1 cellular context compared by ENCODE assay signal in the genomic region with DNA sequence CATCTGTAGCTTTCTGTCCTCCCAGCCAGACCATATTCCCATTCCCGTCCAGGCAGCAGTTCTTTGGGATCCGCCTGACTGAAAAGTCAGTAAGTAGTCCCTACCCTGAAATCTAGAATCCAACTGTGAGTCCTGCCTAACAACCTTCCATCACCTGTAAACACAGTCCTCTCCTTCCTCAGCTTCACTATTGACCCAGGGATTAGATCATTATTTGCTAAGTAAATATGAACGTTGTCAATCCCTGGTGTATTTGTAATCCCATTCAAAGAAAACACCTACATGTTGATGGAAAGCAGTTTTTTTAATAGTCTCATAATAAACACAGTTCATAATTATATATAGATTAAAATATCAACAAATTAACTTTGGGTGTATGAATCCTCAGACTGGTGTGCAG.
TF ChIP-seq lines count a peak whose summit lies in the region.

No MANE protein-coding gene starts in this region.

TF ChIP-seq in HepG2, 621 proteins besides CTCF, POLR2A, EP300 and RAD21 (continued from another document and continues in another):
- TF ChIP-seq, protein P1, sequence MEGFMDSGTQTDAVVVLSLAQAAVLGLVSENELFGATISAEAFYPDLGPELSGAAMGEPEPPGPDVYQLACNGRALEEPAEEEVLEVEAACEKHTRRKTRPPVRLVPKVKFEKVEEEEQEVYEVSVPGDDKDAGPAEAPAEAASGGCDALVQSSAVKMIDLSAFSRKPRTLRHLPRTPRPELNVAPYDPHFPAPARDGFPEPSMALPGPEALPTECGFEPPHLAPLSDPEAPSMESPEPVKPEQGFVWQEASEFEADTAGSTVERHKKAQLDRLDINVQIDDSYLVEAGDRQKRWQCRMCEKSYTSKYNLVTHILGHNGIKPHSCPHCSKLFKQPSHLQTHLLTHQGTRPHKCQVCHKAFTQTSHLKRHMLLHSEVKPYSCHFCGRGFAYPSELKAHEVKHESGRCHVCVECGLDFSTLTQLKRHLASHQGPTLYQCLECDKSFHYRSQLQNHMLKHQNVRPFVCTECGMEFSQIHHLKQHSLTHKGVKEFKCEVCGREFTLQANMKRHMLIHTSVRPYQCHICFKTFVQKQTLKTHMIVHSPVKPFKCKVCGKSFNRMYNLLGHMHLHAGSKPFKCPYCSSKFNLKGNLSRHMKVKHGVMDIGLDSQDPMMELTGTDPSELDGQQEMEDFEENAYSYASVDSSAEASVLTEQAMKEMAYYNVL (CRISPR knock-in tag; IDR thresholded peaks at IDR 0.05; ENCODE audit: borderline replicate concordance), result no peak
- TF ChIP-seq, protein P2, sequence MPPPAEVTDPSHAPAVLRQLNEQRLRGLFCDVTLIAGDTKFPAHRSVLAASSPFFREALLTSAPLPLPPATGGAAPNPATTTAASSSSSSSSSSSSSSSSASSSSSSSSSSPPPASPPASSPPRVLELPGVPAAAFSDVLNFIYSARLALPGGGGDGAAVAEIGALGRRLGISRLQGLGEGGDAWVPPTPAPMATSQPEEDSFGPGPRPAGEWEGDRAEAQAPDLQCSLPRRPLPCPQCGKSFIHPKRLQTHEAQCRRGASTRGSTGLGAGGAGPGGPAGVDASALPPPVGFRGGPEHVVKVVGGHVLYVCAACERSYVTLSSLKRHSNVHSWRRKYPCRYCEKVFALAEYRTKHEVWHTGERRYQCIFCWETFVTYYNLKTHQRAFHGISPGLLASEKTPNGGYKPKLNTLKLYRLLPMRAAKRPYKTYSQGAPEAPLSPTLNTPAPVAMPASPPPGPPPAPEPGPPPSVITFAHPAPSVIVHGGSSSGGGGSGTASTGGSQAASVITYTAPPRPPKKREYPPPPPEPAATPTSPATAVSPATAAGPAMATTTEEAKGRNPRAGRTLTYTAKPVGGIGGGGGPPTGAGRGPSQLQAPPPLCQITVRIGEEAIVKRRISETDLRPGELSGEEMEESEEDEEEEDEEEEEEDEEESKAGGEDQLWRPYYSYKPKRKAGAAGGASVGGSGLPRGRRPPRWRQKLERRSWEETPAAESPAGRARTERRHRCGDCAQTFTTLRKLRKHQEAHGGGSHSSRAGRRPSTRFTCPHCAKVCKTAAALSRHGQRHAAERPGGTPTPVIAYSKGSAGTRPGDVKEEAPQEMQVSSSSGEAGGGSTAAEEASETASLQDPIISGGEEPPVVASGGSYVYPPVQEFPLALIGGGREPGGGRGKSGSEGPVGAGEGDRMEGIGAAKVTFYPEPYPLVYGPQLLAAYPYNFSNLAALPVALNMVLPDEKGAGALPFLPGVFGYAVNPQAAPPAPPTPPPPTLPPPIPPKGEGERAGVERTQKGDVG (CRISPR knock-in tag; IDR thresholded peaks at IDR 0.05; ENCODE audit: borderline replicate concordance), result no peak
- TF ChIP-seq ZNF660 (CRISPR knock-in tag; IDR thresholded peaks at IDR 0.05; ENCODE audit: borderline replicate concordance, low read depth) (no peak), FOSL1 (CRISPR knock-in tag; IDR thresholded peaks at IDR 0.05; ENCODE audit: borderline replicate concordance) (no peak), IKZF1 (IDR thresholded peaks at IDR 0.05) (no peak), ZNF777 (CRISPR knock-in tag; IDR thresholded peaks at IDR 0.05) (no peak), POGZ (CRISPR knock-in tag; IDR thresholded peaks at IDR 0.05) (no peak), WIZ (CRISPR knock-in tag; IDR thresholded peaks at IDR 0.05) (no peak), ZNF616 (CRISPR knock-in tag; IDR thresholded peaks at IDR 0.05; ENCODE audit: low read depth) (no peak), MYC (CRISPR knock-in tag; IDR thresholded peaks at IDR 0.05; ENCODE audit: borderline replicate concordance) (no peak), EEA1 (CRISPR knock-in tag; IDR thresholded peaks at IDR 0.05; ENCODE audit: borderline replicate concordance) (no peak), ZNF605 (CRISPR knock-in tag; IDR thresholded peaks at IDR 0.05) (no peak), NR2F6 (IDR thresholded peaks at IDR 0.05) (peak; percentile 80), NR2F6 (CRISPR knock-in tag; IDR thresholded peaks at IDR 0.05) (peak; percentile 78), FOSL2 (CRISPR knock-in tag; IDR thresholded peaks at IDR 0.05) (peak; percentile 70), ARID2 (CRISPR knock-in tag; IDR thresholded peaks at IDR 0.05; ENCODE audit: borderline replicate concordance) (no peak), ZNF709 (CRISPR knock-in tag; IDR thresholded peaks at IDR 0.05) (no peak), RXRA (CRISPR knock-in tag; IDR thresholded peaks at IDR 0.05) (no peak), ZNF780A (CRISPR knock-in tag; IDR thresholded peaks at IDR 0.05) (no peak), ZNF614 (CRISPR knock-in tag; IDR thresholded peaks at IDR 0.05; ENCODE audit: borderline replicate concordance) (no peak; the same call in 1 of the 2 replicates), FOXK2 (IDR thresholded peaks at IDR 0.05) (peak; percentile 81), SATB2 (CRISPR knock-in tag; IDR thresholded peaks at IDR 0.05) (no peak), PAX8 (CRISPR knock-in tag; IDR thresholded peaks at IDR 0.05; ENCODE audit: borderline replicate concordance) (no peak), ZNF670 (CRISPR knock-in tag; IDR thresholded peaks at IDR 0.05; ENCODE audit: borderline replicate concordance) (no peak), SP4 (CRISPR knock-in tag; IDR thresholded peaks at IDR 0.05) (no peak), KMT2A (CRISPR knock-in tag; IDR thresholded peaks at IDR 0.05) (no peak), KLF9 (CRISPR knock-in tag; IDR thresholded peaks at IDR 0.05; ENCODE audit: low read depth) (no peak), CHD4 (IDR thresholded peaks at IDR 0.05; ENCODE audit: borderline replicate concordance, low read length) (no peak), SIN3B (IDR thresholded peaks at IDR 0.05; ENCODE audit: low read length) (no peak)
- TF ChIP-seq, protein P3, sequence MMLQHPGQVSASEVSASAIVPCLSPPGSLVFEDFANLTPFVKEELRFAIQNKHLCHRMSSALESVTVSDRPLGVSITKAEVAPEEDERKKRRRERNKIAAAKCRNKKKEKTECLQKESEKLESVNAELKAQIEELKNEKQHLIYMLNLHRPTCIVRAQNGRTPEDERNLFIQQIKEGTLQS (CRISPR knock-in tag; IDR thresholded peaks at IDR 0.05), result peak; percentile 86
- TF ChIP-seq, protein P4, sequence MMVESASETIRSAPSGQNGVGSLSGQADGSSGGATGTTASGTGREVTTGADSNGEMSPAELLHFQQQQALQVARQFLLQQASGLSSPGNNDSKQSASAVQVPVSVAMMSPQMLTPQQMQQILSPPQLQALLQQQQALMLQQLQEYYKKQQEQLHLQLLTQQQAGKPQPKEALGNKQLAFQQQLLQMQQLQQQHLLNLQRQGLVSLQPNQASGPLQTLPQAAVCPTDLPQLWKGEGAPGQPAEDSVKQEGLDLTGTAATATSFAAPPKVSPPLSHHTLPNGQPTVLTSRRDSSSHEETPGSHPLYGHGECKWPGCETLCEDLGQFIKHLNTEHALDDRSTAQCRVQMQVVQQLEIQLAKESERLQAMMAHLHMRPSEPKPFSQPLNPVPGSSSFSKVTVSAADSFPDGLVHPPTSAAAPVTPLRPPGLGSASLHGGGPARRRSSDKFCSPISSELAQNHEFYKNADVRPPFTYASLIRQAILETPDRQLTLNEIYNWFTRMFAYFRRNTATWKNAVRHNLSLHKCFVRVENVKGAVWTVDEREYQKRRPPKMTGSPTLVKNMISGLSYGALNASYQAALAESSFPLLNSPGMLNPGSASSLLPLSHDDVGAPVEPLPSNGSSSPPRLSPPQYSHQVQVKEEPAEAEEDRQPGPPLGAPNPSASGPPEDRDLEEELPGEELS (CRISPR knock-in tag; IDR thresholded peaks at IDR 0.05), result peak; percentile 96
- TF ChIP-seq, protein P5, sequence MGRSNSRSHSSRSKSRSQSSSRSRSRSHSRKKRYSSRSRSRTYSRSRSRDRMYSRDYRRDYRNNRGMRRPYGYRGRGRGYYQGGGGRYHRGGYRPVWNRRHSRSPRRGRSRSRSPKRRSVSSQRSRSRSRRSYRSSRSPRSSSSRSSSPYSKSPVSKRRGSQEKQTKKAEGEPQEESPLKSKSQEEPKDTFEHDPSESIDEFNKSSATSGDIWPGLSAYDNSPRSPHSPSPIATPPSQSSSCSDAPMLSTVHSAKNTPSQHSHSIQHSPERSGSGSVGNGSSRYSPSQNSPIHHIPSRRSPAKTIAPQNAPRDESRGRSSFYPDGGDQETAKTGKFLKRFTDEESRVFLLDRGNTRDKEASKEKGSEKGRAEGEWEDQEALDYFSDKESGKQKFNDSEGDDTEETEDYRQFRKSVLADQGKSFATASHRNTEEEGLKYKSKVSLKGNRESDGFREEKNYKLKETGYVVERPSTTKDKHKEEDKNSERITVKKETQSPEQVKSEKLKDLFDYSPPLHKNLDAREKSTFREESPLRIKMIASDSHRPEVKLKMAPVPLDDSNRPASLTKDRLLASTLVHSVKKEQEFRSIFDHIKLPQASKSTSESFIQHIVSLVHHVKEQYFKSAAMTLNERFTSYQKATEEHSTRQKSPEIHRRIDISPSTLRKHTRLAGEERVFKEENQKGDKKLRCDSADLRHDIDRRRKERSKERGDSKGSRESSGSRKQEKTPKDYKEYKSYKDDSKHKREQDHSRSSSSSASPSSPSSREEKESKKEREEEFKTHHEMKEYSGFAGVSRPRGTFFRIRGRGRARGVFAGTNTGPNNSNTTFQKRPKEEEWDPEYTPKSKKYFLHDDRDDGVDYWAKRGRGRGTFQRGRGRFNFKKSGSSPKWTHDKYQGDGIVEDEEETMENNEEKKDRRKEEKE (IDR thresholded peaks at IDR 0.05), result no peak
- TF ChIP-seq, protein P6, sequence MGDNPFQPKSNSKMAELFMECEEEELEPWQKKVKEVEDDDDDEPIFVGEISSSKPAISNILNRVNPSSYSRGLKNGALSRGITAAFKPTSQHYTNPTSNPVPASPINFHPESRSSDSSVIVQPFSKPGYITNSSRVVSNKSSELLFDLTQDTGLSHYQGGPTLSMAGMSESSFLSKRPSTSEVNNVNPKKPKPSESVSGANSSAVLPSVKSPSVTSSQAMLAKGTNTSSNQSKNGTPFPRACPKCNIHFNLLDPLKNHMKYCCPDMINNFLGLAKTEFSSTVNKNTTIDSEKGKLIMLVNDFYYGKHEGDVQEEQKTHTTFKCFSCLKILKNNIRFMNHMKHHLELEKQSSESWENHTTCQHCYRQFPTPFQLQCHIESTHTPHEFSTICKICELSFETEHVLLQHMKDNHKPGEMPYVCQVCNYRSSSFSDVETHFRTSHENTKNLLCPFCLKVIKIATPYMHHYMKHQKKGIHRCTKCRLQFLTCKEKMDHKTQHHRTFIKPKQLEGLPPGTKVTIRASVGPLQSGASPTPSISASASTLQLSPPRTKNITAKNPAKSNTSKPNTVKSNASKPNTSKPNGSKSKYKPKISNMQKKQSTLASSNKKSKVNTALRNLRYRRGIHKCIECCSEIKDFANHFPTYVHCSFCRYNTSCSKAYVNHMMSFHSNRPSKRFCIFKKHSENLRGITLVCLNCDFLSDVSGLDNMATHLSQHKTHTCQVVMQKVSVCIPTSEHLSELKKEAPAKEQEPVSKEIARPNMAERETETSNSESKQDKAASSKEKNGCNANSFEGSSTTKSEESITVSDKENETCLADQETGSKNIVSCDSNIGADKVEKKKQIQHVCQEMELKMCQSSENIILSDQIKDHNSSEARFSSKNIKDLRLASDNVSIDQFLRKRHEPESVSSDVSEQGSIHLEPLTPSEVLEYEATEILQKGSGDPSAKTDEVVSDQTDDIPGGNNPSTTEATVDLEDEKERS (CRISPR knock-in tag; IDR thresholded peaks at IDR 0.05), result no peak
- TF ChIP-seq, protein P7, sequence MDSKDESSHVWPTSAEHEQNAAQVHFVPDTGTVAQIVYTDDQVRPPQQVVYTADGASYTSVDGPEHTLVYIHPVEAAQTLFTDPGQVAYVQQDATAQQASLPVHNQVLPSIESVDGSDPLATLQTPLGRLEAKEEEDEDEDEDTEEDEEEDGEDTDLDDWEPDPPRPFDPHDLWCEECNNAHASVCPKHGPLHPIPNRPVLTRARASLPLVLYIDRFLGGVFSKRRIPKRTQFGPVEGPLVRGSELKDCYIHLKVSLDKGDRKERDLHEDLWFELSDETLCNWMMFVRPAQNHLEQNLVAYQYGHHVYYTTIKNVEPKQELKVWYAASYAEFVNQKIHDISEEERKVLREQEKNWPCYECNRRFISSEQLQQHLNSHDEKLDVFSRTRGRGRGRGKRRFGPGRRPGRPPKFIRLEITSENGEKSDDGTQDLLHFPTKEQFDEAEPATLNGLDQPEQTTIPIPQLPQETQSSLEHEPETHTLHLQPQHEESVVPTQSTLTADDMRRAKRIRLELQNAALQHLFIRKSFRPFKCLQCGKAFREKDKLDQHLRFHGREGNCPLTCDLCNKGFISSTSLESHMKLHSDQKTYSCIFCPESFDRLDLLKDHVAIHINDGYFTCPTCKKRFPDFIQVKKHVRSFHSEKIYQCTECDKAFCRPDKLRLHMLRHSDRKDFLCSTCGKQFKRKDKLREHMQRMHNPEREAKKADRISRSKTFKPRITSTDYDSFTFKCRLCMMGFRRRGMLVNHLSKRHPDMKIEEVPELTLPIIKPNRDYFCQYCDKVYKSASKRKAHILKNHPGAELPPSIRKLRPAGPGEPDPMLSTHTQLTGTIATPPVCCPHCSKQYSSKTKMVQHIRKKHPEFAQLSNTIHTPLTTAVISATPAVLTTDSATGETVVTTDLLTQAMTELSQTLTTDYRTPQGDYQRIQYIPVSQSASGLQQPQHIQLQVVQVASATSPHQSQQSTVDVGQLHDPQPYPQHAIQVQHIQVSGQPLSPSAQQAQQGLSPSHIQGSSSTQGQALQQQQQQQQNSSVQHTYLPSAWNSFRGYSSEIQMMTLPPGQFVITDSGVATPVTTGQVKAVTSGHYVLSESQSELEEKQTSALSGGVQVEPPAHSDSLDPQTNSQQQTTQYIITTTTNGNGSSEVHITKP (CRISPR knock-in tag; IDR thresholded peaks at IDR 0.05; ENCODE audit: low read depth), result no peak
- TF ChIP-seq, protein P8, sequence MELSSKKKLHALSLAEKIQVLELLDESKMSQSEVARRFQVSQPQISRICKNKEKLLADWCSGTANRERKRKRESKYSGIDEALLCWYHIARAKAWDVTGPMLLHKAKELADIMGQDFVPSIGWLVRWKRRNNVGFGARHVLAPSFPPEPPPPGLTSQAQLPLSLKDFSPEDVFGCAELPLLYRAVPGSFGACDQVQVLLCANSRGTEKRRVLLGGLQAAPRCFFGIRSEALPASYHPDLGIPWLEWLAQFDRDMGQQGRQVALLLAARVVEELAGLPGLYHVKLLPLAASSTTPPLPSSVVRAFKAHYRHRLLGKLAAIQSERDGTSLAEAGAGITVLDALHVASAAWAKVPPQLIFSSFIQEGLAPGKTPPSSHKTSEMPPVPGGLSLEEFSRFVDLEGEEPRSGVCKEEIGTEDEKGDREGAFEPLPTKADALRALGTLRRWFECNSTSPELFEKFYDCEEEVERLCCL (CRISPR knock-in tag; IDR thresholded peaks at IDR 0.05; ENCODE audit: borderline replicate concordance), result no peak
- TF ChIP-seq, protein P9, sequence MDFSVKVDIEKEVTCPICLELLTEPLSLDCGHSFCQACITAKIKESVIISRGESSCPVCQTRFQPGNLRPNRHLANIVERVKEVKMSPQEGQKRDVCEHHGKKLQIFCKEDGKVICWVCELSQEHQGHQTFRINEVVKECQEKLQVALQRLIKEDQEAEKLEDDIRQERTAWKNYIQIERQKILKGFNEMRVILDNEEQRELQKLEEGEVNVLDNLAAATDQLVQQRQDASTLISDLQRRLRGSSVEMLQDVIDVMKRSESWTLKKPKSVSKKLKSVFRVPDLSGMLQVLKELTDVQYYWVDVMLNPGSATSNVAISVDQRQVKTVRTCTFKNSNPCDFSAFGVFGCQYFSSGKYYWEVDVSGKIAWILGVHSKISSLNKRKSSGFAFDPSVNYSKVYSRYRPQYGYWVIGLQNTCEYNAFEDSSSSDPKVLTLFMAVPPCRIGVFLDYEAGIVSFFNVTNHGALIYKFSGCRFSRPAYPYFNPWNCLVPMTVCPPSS (IDR thresholded peaks at IDR 0.05), result no peak
